In genomic region chr4:2141022-2141761, GRCh38 we compare ENCODE assay signal across 14 cellular contexts.
A peak's percentile ranks its signal among the peaks of the same experiment; 100 is the strongest.
DNase-seq lines count a peak whose midpoint lies in the region; ATAC-seq lines count a peak whose summit lies in the region.
"Had no signal": no experiment of that assay in that cellular context is flagged by ENCODE, and none has a peak within 500 bp of the region (broad histone marks: within the 10 kb centered on the region; RNA-seq: fewer than 3 reads in every experiment).

No MANE protein-coding gene starts in this region.

- H3K9me3 Mint-ChIP-seq in CD4-positive, CD25-positive, alpha-beta regulatory T cell, result peaks cover 0 to 2% (median 0%) of the 10 kb centered on the region in 7 donors

- no peak for ATAC-seq in CD4-positive, CD25-positive, alpha-beta regulatory T cell (ENCODE audit: low read depth in 2 of 2)
- peak; percentile 55 for ATAC-seq in HG02798 (IDR thresholded peaks at IDR 0.05; ENCODE audit: poor library complexity, unreplicated experiment)
- ATAC-seq in GM18520 (IDR thresholded peaks at IDR 0.05; ENCODE audit: unreplicated experiment), result no peak
- no peak for ATAC-seq in GM21576 (IDR thresholded peaks at IDR 0.05; ENCODE audit: unreplicated experiment)
- ATAC-seq in HG03108 (IDR thresholded peaks at IDR 0.05; ENCODE audit: unreplicated experiment), result no peak
- ATAC-seq: heart left ventricle had no signal

- H3K27me3 Mint-ChIP-seq in CD4-positive, CD25-positive, alpha-beta regulatory T cell, result peaks cover 4% of the 10 kb centered on the region

- DNase-seq in CD4-positive, CD25-positive, alpha-beta regulatory T cell, result no peak
- DNase-seq in skeletal muscle cell (ENCODE audit: low read depth), result peak; percentile 5
- no peak for DNase-seq in activated CD8-positive, alpha-beta memory T cell treated with anti-CD3 and anti-CD28 coated beads, Interleukin-2, amount 50 U/mL, for 4 hours
- DNase-seq: activated CD4-positive, alpha-beta T cell treated with anti-CD3 and anti-CD28 coated beads, Interleukin-2, amount 50 U/mL, for 4 hours; dermis blood vessel endothelial cell; heart left ventricle; islet precursor cell; SK-N-SH had no signal

- no peak overlapping the region for H3K4me3 Mint-ChIP-seq in CD4-positive, CD25-positive, alpha-beta regulatory T cell

- H3K4me3 ChIP-seq in CD4-positive, CD25-positive, alpha-beta regulatory T cell (ENCODE audit: low read depth, low read length), result no peak overlapping the region
- no peak overlapping the region for H3K4me3 ChIP-seq in skeletal muscle cell (ENCODE audit: low read depth, low read length)
- H3K4me3 ChIP-seq: HAP-1, heart left ventricle had no signal

- H3K27ac Mint-ChIP-seq in CD4-positive, CD25-positive, alpha-beta regulatory T cell, result peak overlapping the region in 2 of 3 donors; percentile 51 to 58

- no peaks in the 10 kb centered on the region for H3K9me3 ChIP-seq in CD4-positive, CD25-positive, alpha-beta regulatory T cell (ENCODE audit: control insufficient read depth in 2 of 2, low read length in 2 of 2)
- H3K9me3 ChIP-seq: HAP-1, heart left ventricle, SK-N-SH had no signal

- no peaks in the 10 kb centered on the region for H3K36me3 Mint-ChIP-seq in CD4-positive, CD25-positive, alpha-beta regulatory T cell

- H3K27ac ChIP-seq in CD4-positive, CD25-positive, alpha-beta regulatory T cell (ENCODE audit: insufficient read depth, low read length, poor library complexity, severe bottlenecking), result no peak overlapping the region
- H3K27ac ChIP-seq in cingulate gyrus (ENCODE audit: low read depth, low read length), result peak overlapping the region; percentile 89
- H3K27ac ChIP-seq: heart left ventricle had no signal

- no peaks in the 10 kb centered on the region for H3K27me3 ChIP-seq in CD4-positive, CD25-positive, alpha-beta regulatory T cell (ENCODE audit: control insufficient read depth, insufficient read depth, low read length)
- H3K27me3 ChIP-seq: heart left ventricle had no signal

- H3K4me1 Mint-ChIP-seq in CD4-positive, CD25-positive, alpha-beta regulatory T cell, result peaks cover 0 to 20% (median 12%) of the 10 kb centered on the region in 4 donors

- no peaks in the 10 kb centered on the region for H3K4me1 ChIP-seq in CD4-positive, CD25-positive, alpha-beta regulatory T cell (ENCODE audit: control insufficient read depth, insufficient read depth, low read length, poor library complexity, severe bottlenecking)
- H3K4me1 ChIP-seq: heart left ventricle had no signal

- no peaks in the 10 kb centered on the region for H3K36me3 ChIP-seq in CD4-positive, CD25-positive, alpha-beta regulatory T cell (ENCODE audit: control insufficient read depth, insufficient read depth, low read length)
- H3K36me3 ChIP-seq: HAP-1, heart left ventricle had no signal
